8 cellular contexts compared by ENCODE assay signal in the genomic region with DNA sequence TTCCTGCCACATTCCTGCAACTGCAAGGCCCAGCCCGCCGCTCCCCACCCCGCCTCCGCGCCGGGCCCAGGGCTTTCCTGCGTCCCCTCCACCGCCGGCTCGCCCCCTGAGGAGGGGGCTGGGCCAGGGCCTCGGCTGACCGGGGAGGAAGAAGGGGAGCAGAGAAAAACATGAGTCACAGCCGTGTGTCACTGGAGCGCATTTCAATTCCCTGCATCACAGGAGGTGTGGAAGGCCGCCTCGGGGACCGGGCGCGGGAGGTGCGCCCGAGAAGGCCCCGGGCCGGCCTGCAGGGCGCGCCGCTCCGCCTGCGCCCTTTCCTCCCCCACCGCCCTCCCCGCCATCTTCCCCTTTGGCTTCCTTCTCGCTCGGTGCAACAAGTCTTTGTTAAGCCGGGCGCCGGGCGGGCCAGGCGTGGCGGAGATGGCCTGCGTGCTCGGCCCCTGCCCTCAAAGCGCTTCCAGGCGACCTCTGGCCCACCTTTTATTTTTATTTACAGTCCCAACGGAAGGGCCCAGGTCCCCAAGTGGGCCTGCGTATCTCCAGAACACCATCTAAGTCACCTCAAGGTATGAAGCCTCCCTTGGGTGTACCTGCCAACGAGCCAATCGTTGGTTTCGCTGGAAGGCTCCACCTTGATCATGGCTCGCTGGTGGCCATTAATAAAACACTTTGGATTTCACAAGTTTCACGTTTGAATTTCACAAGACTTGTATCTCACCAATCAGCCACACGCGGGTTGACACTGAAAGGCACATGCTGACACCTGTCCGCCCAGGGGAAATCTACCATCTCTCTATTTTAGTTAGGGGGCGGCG. TPM values are rescaled to one million over a fixed set of nuclear protein-coding genes. Genes with fewer than 3 reads are reported as not detected.
A peak's percentile ranks its signal among the peaks of the same experiment; 100 is the strongest.
DNase-seq lines count a peak whose midpoint lies in the region; ATAC-seq, FAIRE-seq and TF ChIP-seq lines count a peak whose summit lies in the region.

No MANE protein-coding gene starts in this region.

- TF ChIP-seq POLR2A in A549 (IDR thresholded peaks at IDR 0.05; ENCODE audit: low read length): peak; percentile 21; the same call in 1 of the 2 replicates
- TF ChIP-seq POLR2A in GM19099 (IDR thresholded peaks at IDR 0.05; ENCODE audit: extremely low read depth, insufficient read length, low read depth): peak; percentile 25

- H3K36me3 Mint-ChIP-seq in natural killer cell: no peaks in the 10 kb centered on the region

- WGBS in A549 (ENCODE audit: missing lambda C conversion rate): 3% methylated on average over 28 of the region's 54 CpGs

- no peaks in the 10 kb centered on the region for H3F3A ChIP-seq in MM.1S (ENCODE audit: insufficient read depth, low read length)

- POLR2A ChIA-PET in A549 (lab: Yijun Ruan, JAX): interaction anchor here (1.0 to 1.7 kb wide), 7 partner anchors 9 to 160 kb away, joined by 3 to 39 read pairs (median 10); partner anchors contain the start of genes NUDT3 and SMIM29

- peak; percentile 58 to 75 for DNase-seq in A549 (ENCODE audit: low read depth in 1 of 2, low spot score in 1 of 2)
- DNase-seq in MM.1S: no peak
- peak; percentile 50 for DNase-seq in activated T-cell treated with anti-CD3 and anti-CD28 coated beads for 4 hours
- DNase-seq in epithelial cell of proximal tubule (ENCODE audit: low read depth): no peak
- DNase-seq in natural killer cell: peak; percentile 66
- no peak for DNase-seq in thoracic aorta (ENCODE audit: low spot score)
- DNase-seq in NCI-H2081 (lab: John Stamatoyannopoulos, UW): no peak

- TF ChIP-seq RAD21 in A549 (conservative IDR thresholded peaks at IDR 0.05 in 1 of 2, IDR thresholded peaks at IDR 0.05 in 1 of 2): no peak

- H3K4me1 ChIP-seq in A549 (peaks cover 40% of the 10 kb centered on the region), MM.1S (ENCODE audit: low read length) (0 out of 2 replicates have a peak, but pooled peaks cover 10% of the 10 kb centered on the region), thoracic aorta (ENCODE audit: control insufficient read depth in 1 of 2, low read depth in 2 of 2) (peaks cover 5 to 19% of the 10 kb centered on the region in 2 donors)

- H3K27me3 ChIP-seq in MM.1S (replicated peaks; ENCODE audit: insufficient read depth, low read length) (no peaks in the 10 kb centered on the region), thoracic aorta (replicated peaks; ENCODE audit: insufficient read depth) (no peaks in the 10 kb centered on the region)

- intact Hi-C loops in natural killer cell (cut with micrococcal nuclease): loop anchor here (1.0 to 5.0 kb wide), 3 partner anchors 12 to 156 kb away; partner anchors contain the start of genes NUDT3 and SMIM29

- H2AFZ ChIP-seq in MM.1S (ENCODE audit: low read length): peak overlapping the region; percentile 58

- no peak for FAIRE-seq in A549 (lab: Jason Lieb, UNC)

- H3K36me3 ChIP-seq in MM.1S (replicated peaks; ENCODE audit: insufficient read depth, low read length): no peaks in the 10 kb centered on the region
- H3K36me3 ChIP-seq in thoracic aorta: no peaks in the 10 kb centered on the region

- TF ChIP-seq CTCF in A549 (IDR thresholded peaks at IDR 0.05): no peak
- no peak for TF ChIP-seq CTCF in MM.1S (IDR thresholded peaks at IDR 0.05; ENCODE audit: low read length)
- no peak for TF ChIP-seq CTCF in epithelial cell of proximal tubule (conservative IDR thresholded peaks at IDR 0.05; ENCODE audit: low read depth, low read length)
- TF ChIP-seq CTCF in natural killer cell (IDR thresholded peaks at IDR 0.05): peak; percentile 19
- no peak for TF ChIP-seq CTCF in thoracic aorta (IDR thresholded peaks at IDR 0.05)

- peak overlapping the region; percentile 96 to 97 for H3K27ac Mint-ChIP-seq in natural killer cell

- H3K9ac ChIP-seq in MM.1S (ENCODE audit: low read length): peak overlapping the region; percentile 66; the same call in 1 of the 2 replicates

- no peak for TF ChIP-seq EP300 in A549 (IDR thresholded peaks at IDR 0.05)

- peaks cover 20 to 21% of the 10 kb centered on the region in 2 donors for H3K4me1 Mint-ChIP-seq in natural killer cell

- H3K9me2 ChIP-seq in MM.1S (replicated peaks; ENCODE audit: insufficient read depth, low read length): no peaks in the 10 kb centered on the region

- ATAC-seq in A549: peak; percentile 73 to 74
- peak; percentile 51 to 80 (median 66) for ATAC-seq in natural killer cell
- no peak for ATAC-seq in thoracic aorta (ENCODE audit: insufficient number of reproducible peaks, low FRiP score, low read depth)

- H3K79me2 ChIP-seq in MM.1S (ENCODE audit: low read length): peaks cover 33% of the 10 kb centered on the region

- H3K4me3 ChIP-seq in A549 (peak overlapping the region; percentile 83), MM.1S (ENCODE audit: low read length) (peak overlapping the region; percentile 56; the same call in 1 of the 2 replicates), epithelial cell of proximal tubule (ENCODE audit: low read depth, low read length) (peak overlapping the region; percentile 71), thoracic aorta (peak overlapping the region; percentile 73)

- CTCF ChIA-PET in A549 (lab: Yijun Ruan, JAX): interaction anchor here (1.1 to 1.9 kb wide), 4 partner anchors 9 to 40 kb away, joined by 3 to 11 read pairs (median 5); no protein-coding TSS in a partner anchor

- H3K27ac ChIP-seq in A549 (peak overlapping the region; percentile 98 to 99), MM.1S (ENCODE audit: low read length) (no peak overlapping the region), thoracic aorta (peak overlapping the region; percentile 62 to 71)

- H3K9me3 ChIP-seq in A549: no peaks in the 10 kb centered on the region
- H3K9me3 ChIP-seq in MM.1S (replicated peaks; ENCODE audit: insufficient read depth, low read length): no peaks in the 10 kb centered on the region
- H3K9me3 ChIP-seq in thoracic aorta: no peaks in the 10 kb centered on the region

- no peaks in the 10 kb centered on the region for H4K20me1 ChIP-seq in MM.1S (ENCODE audit: insufficient read depth, low read length)

- H3K4me2 ChIP-seq in A549 (peak overlapping the region; percentile 99), MM.1S (ENCODE audit: low read depth, low read length) (peak overlapping the region; percentile 85)

- no peaks in the 10 kb centered on the region for H3K27me3 Mint-ChIP-seq in natural killer cell (ENCODE audit: low read depth in 2 of 2)

- no peaks in the 10 kb centered on the region for H3K9me3 Mint-ChIP-seq in natural killer cell

- peak overlapping the region; percentile 91 for H3K4me3 Mint-ChIP-seq in natural killer cell

TF ChIP-seq in A549, 52 proteins besides CTCF, POLR2A, EP300 and RAD21 (continues in another document):
- TF ChIP-seq CBX8 (IDR thresholded peaks at IDR 0.05) (no peak), MAZ (IDR thresholded peaks at IDR 0.05; ENCODE audit: borderline replicate concordance, low read depth, low read length) (no peak), ESRRA (IDR thresholded peaks at IDR 0.05; ENCODE audit: borderline replicate concordance, low read length) (no peak), FOXS1 (CRISPR knock-in tag; IDR thresholded peaks at IDR 0.05) (no peak), HOXB13 (CRISPR knock-in tag; IDR thresholded peaks at IDR 0.05; ENCODE audit: low read depth) (no peak), HMGXB4 (CRISPR knock-in tag; IDR thresholded peaks at IDR 0.05; ENCODE audit: borderline replicate concordance) (peak; percentile 41; the same call in 1 of the 2 replicates), USF2 (IDR thresholded peaks at IDR 0.05) (no peak), MAFK (IDR thresholded peaks at IDR 0.05; ENCODE audit: partially characterized antibody) (no peak), EHMT2 (IDR thresholded peaks at IDR 0.05; ENCODE audit: low read depth) (no peak)

RNA-seq across cellular contexts. Expression of gene HMGA1, which starts 0.9 kb away (rescaled TPM):
- polyA plus RNA-seq in A549 (2011; rRNA removed) (119 and 127 TPM in 2 replicates), A549 (2017; fragmentation: RNase III; extraction: RNeasy Plus Mini Kit Qiagen cat#74134 plus additional on column Dnase treatment) (241 to 280 TPM (median 249 TPM) in 3 replicates)
- 344 and 469 TPM in 2 replicates for polyA plus RNA-seq in A549 (2012; cell fraction: cytosol; rRNA removed)
- 259 and 338 TPM in 2 replicates for polyA plus RNA-seq in A549 (2012; cell fraction: nucleus; rRNA removed)
- 88.2 and 109 TPM in 2 replicates for polyA minus RNA-seq in A549 (2011; rRNA and poly(A)+ RNA removed)
- total RNA-seq in epithelial cell of proximal tubule (949 and 1,351 TPM in 2 replicates), natural killer cell (10 to 100 TPM; 63.1 to 84.2 (median 77.3) TPM), thoracic aorta (10 to 100 TPM; 20.7 to 28.0 TPM)

RNA-seq across cellular contexts. Expression of gene SMIM29, which starts 13.0 kb away (rescaled TPM):
- polyA plus RNA-seq in A549 (2011; rRNA removed): 8.1 and 11.0 TPM in 2 replicates
- polyA plus RNA-seq in A549 (2012; cell fraction: cytosol; rRNA removed): 22.5 and 26.3 TPM in 2 replicates
- polyA plus RNA-seq in A549 (2012; cell fraction: nucleus; rRNA removed): 24.9 and 27.1 TPM in 2 replicates
- polyA plus RNA-seq in A549 (2017; fragmentation: RNase III; extraction: RNeasy Plus Mini Kit Qiagen cat#74134 plus additional on column Dnase treatment): 13.2 to 15.4 TPM (median 15.0 TPM) in 3 replicates
- 8.6 and 11.5 TPM in 2 replicates for polyA minus RNA-seq in A549 (2011; rRNA and poly(A)+ RNA removed)
- total RNA-seq in epithelial cell of proximal tubule: 16.1 and 43.6 TPM in 2 replicates
- 10 to 100 TPM; 30.8 to 48.0 (median 39.7) TPM for total RNA-seq in natural killer cell
- 10 to 100 TPM in 1 of 2 donors, 1 to 10 TPM in 1; 7.1 to 41.3 TPM for total RNA-seq in thoracic aorta

Comparison
In these comparisons a context has a peak if more than half of its experiments do, and no peak if none do; other contexts are left out.
1. DNase-seq: peak in A549 (2 of 2), activated T-cell treated with anti-CD3 and anti-CD28 coated beads for 4 hours (single experiment) and natural killer cell (single experiment); none in MM.1S (single experiment), epithelial cell of proximal tubule (single experiment), thoracic aorta (single experiment) and NCI-H2081 (0 of 2).
2. RNA of gene HMGA1, which starts 0.9 kb away (total RNA-seq): 949 to 1,351 TPM in epithelial cell of proximal tubule; 63.1 to 84.2 TPM in natural killer cell and 20.7 to 28.0 TPM in thoracic aorta; every median in the first group is over 10 times any median in the second.
3. Peak in every context shown above with its lines, with median percentiles within 50 percentile points of each other: H3K4me3 ChIP-seq.